ENCODE assay signal across 26 cellular contexts in genomic region chr17:35188111-35188510, GRCh38. TPM values are rescaled to one million over a fixed set of nuclear protein-coding genes. Genes with fewer than 3 reads are reported as not detected.
A peak's percentile ranks its signal among the peaks of the same experiment; 100 is the strongest.
DNase-seq lines count a peak whose midpoint lies in the region; ATAC-seq and TF ChIP-seq lines count a peak whose summit lies in the region.
"Had no signal": no experiment of that assay in that cellular context is flagged by ENCODE, and none has a peak within 500 bp of the region (broad histone marks: within the 10 kb centered on the region; RNA-seq: fewer than 3 reads in every experiment).

No MANE protein-coding gene starts in this region.

- H3K4me1 Mint-ChIP-seq in activated CD4-positive, alpha-beta T cell treated with anti-CD3 and anti-CD28 coated beads, Interleukin-2, amount 10 ng/mL, durations not matched to agents 7 days and 5 days: peaks cover 48% of the 10 kb centered on the region
- H3K4me1 Mint-ChIP-seq in activated naive CD8-positive, alpha-beta T cell treated with anti-CD3 and anti-CD28 coated beads, Interleukin-2, amount 10 ng/mL, durations not matched to agents 7 days and 5 days: peaks cover 54% of the 10 kb centered on the region
- H3K4me1 Mint-ChIP-seq in neural crest cell: no peaks in the 10 kb centered on the region
- H3K4me1 Mint-ChIP-seq in neural progenitor cell: peaks cover 5% of the 10 kb centered on the region
- H3K4me1 Mint-ChIP-seq: brain had no signal

- no peaks in the 10 kb centered on the region for H3K4me1 ChIP-seq in neural progenitor cell
- H3K4me1 ChIP-seq: A549, SJSA1, stomach, vagina had no signal

- no peak overlapping the region for H3K4me2 ChIP-seq in neural progenitor cell
- H3K4me2 ChIP-seq: A549 had no signal

- ATAC-seq in activated naive CD8-positive, alpha-beta T cell treated with anti-CD3 and anti-CD28 coated beads, Interleukin-2, amount 10 ng/mL, durations not matched to agents 7 days and 5 days (ENCODE audit: low read depth): peak; percentile 62
- ATAC-seq: A549, heart left ventricle had no signal

- POLR2A ChIA-PET in activated CD4-positive, alpha-beta T cell treated with anti-CD3 and anti-CD28 coated beads, Interleukin-2, amount 10 ng/mL, durations not matched to agents 7 days and 5 days (lab: Charles Lee): interaction anchor here (1.1 to 1.4 kb wide), 2 partner anchors 23 to 26 kb away, joined by 3 to 6 read pairs; no protein-coding TSS in a partner anchor
- POLR2A ChIA-PET in RWPE1 (lab: Yijun Ruan, JAX; ENCODE audit: low non-redundant PET): no interaction called here
- POLR2A ChIA-PET in activated naive CD8-positive, alpha-beta T cell treated with anti-CD3 and anti-CD28 coated beads, Interleukin-2, amount 10 ng/mL, durations not matched to agents 7 days and 5 days (lab: Charles Lee): interaction anchor here (0.5 to 3.7 kb wide), 11 partner anchors 9 to 98 kb away, joined by 3 to 25 read pairs (median 4); partner anchors contain the start of gene SLFN5

- DNase-seq in activated CD4-positive, alpha-beta T cell treated with anti-CD3 and anti-CD28 coated beads, Interleukin-2, amount 10 ng/mL, durations not matched to agents 7 days and 5 days: no peak
- no peak for DNase-seq in activated CD4-positive, alpha-beta T cell treated with anti-CD3 and anti-CD28 coated beads for 48 hours
- DNase-seq in RWPE1 (ENCODE audit: low spot score) (peak; percentile 41), neural crest cell (ENCODE audit: low read depth, low spot score) (no peak), occipital lobe (lab: John Stamatoyannopoulos, UW) (no peak), neural progenitor cell (ENCODE audit: low spot score) (no peak)
- DNase-seq in activated naive CD8-positive, alpha-beta T cell treated with anti-CD3 and anti-CD28 coated beads, Interleukin-2, amount 10 ng/mL, durations not matched to agents 7 days and 5 days: no peak
- DNase-seq in stimulated activated CD4-positive, alpha-beta T cell treated with anti-CD3 and anti-CD28 coated beads, Interleukin-4, amount 100 ng/mL, for 4 hours: no peak
- DNase-seq: activated CD4-positive, alpha-beta T cell treated with anti-CD3 and anti-CD28 coated beads, Interleukin-2, amount 50 U/mL, for 4 hours; activated effector memory CD4-positive, alpha-beta T cell treated with Interleukin-2 at 50 U/mL for 16 hours; GOT3; heart left ventricle; immature natural killer cell; MV-4-11; NCI-H1930; NCI-H446 treated with DMSO at 0.1 percent for 48 hours; stomach; T1000 had no signal

- H3K27me3 Mint-ChIP-seq in activated CD4-positive, alpha-beta T cell treated with anti-CD3 and anti-CD28 coated beads, Interleukin-2, amount 10 ng/mL, durations not matched to agents 7 days and 5 days: no peaks in the 10 kb centered on the region
- no peaks in the 10 kb centered on the region for H3K27me3 Mint-ChIP-seq in activated naive CD8-positive, alpha-beta T cell treated with anti-CD3 and anti-CD28 coated beads, Interleukin-2, amount 10 ng/mL, durations not matched to agents 7 days and 5 days
- peaks cover 35% of the 10 kb centered on the region for H3K27me3 Mint-ChIP-seq in neural crest cell (ENCODE audit: low read depth)
- H3K27me3 Mint-ChIP-seq in neural progenitor cell (ENCODE audit: insufficient read depth, low read depth): no peaks in the 10 kb centered on the region

- peak overlapping the region; percentile 4 for H3K4me3 Mint-ChIP-seq in activated CD4-positive, alpha-beta T cell treated with anti-CD3 and anti-CD28 coated beads, Interleukin-2, amount 10 ng/mL, durations not matched to agents 7 days and 5 days
- peak overlapping the region; percentile 63 for H3K4me3 Mint-ChIP-seq in activated naive CD8-positive, alpha-beta T cell treated with anti-CD3 and anti-CD28 coated beads, Interleukin-2, amount 10 ng/mL, durations not matched to agents 7 days and 5 days
- no peak overlapping the region for H3K4me3 Mint-ChIP-seq in neural crest cell
- no peak overlapping the region for H3K4me3 Mint-ChIP-seq in neural progenitor cell
- H3K4me3 Mint-ChIP-seq: brain, IgD-negative memory B cell, immature natural killer cell, memory B cell had no signal

- no peak overlapping the region for H3K4me3 ChIP-seq in neural progenitor cell
- H3K4me3 ChIP-seq: A549, heart left ventricle, SJSA1, stomach, vagina had no signal

- H3K79me2 ChIP-seq in neural progenitor cell (ENCODE audit: low read depth): no peaks in the 10 kb centered on the region

- H3K36me3 Mint-ChIP-seq in activated CD4-positive, alpha-beta T cell treated with anti-CD3 and anti-CD28 coated beads, Interleukin-2, amount 10 ng/mL, durations not matched to agents 7 days and 5 days (ENCODE audit: low read depth): peaks cover 4% of the 10 kb centered on the region
- peaks cover 5% of the 10 kb centered on the region for H3K36me3 Mint-ChIP-seq in activated naive CD8-positive, alpha-beta T cell treated with anti-CD3 and anti-CD28 coated beads, Interleukin-2, amount 10 ng/mL, durations not matched to agents 7 days and 5 days
- no peaks in the 10 kb centered on the region for H3K36me3 Mint-ChIP-seq in neural crest cell (ENCODE audit: low read depth)
- no peaks in the 10 kb centered on the region for H3K36me3 Mint-ChIP-seq in neural progenitor cell
- H3K36me3 Mint-ChIP-seq: brain, IgD-negative memory B cell, memory B cell had no signal

- H3K27me3 ChIP-seq in neural progenitor cell: no peaks in the 10 kb centered on the region
- H3K27me3 ChIP-seq: heart left ventricle, SJSA1, vagina had no signal

- no peak overlapping the region for H3K9ac ChIP-seq in neural progenitor cell

- no peak for TF ChIP-seq CTCF in RWPE1 (conservative IDR thresholded peaks at IDR 0.05; ENCODE audit: low read depth)
- no peak for TF ChIP-seq CTCF in neural crest cell (conservative IDR thresholded peaks at IDR 0.05)
- no peak for TF ChIP-seq CTCF in neural progenitor cell (IDR thresholded peaks at IDR 0.05)

- no peaks in the 10 kb centered on the region for H3K36me3 ChIP-seq in neural progenitor cell
- H3K36me3 ChIP-seq: SJSA1, stomach, vagina had no signal

- peaks cover 5% of the 10 kb centered on the region for H3K9me3 Mint-ChIP-seq in activated CD4-positive, alpha-beta T cell treated with anti-CD3 and anti-CD28 coated beads, Interleukin-2, amount 10 ng/mL, durations not matched to agents 7 days and 5 days
- H3K9me3 Mint-ChIP-seq in activated naive CD8-positive, alpha-beta T cell treated with anti-CD3 and anti-CD28 coated beads, Interleukin-2, amount 10 ng/mL, durations not matched to agents 7 days and 5 days: no peaks in the 10 kb centered on the region
- H3K9me3 Mint-ChIP-seq in neural crest cell (peaks cover 2% of the 10 kb centered on the region), neural progenitor cell (no peaks in the 10 kb centered on the region)
- H3K9me3 Mint-ChIP-seq: IgD-negative memory B cell, immature natural killer cell, memory B cell had no signal

- no peaks in the 10 kb centered on the region for H3F3A ChIP-seq in neural progenitor cell (ENCODE audit: low read depth)

- no peaks in the 10 kb centered on the region for H4K20me1 ChIP-seq in neural progenitor cell (ENCODE audit: low read depth)

- H3K9me3 ChIP-seq in neural progenitor cell (ENCODE audit: low read depth): no peaks in the 10 kb centered on the region
- H3K9me3 ChIP-seq: A549, heart left ventricle, SJSA1, stomach, vagina had no signal

- peak overlapping the region; percentile 83 for H3K27ac Mint-ChIP-seq in activated CD4-positive, alpha-beta T cell treated with anti-CD3 and anti-CD28 coated beads, Interleukin-2, amount 10 ng/mL, durations not matched to agents 7 days and 5 days
- H3K27ac Mint-ChIP-seq in activated naive CD8-positive, alpha-beta T cell treated with anti-CD3 and anti-CD28 coated beads, Interleukin-2, amount 10 ng/mL, durations not matched to agents 7 days and 5 days: peak overlapping the region; percentile 72
- H3K27ac Mint-ChIP-seq in neural crest cell (ENCODE audit: unreplicated experiment) (peak overlapping the region; percentile 44), neural progenitor cell (no peak overlapping the region)
- H3K27ac Mint-ChIP-seq: brain, memory B cell had no signal

- H3K27ac ChIP-seq in RWPE1: peak overlapping the region; percentile 58; the same call in 1 of the 2 replicates
- no peak overlapping the region for H3K27ac ChIP-seq in neural progenitor cell
- H3K27ac ChIP-seq: A549, C4-2B, heart left ventricle, SJSA1, stomach, vagina had no signal

- CTCF ChIA-PET in activated CD4-positive, alpha-beta T cell treated with anti-CD3 and anti-CD28 coated beads, Interleukin-2, amount 10 ng/mL, durations not matched to agents 7 days and 5 days (lab: Charles Lee): interaction anchor here (0.6 to 1.6 kb wide), 3 partner anchors 11 to 311 kb away, joined by 3 to 5 read pairs (median 3); no protein-coding TSS in a partner anchor
- CTCF ChIA-PET in RWPE1 (lab: Yijun Ruan, JAX): interaction anchor here (0.6 to 1.2 kb wide), 2 partner anchors 223 to 345 kb away, joined by 3 to 5 read pairs; no protein-coding TSS in a partner anchor

- no peak overlapping the region for H2AFZ ChIP-seq in neural progenitor cell (replicated peaks)

RNA-seq across cellular contexts. Expression of gene SLC35G3, which starts 6.1 kb away (rescaled TPM):
- not detected for total RNA-seq in activated CD4-positive, alpha-beta T cell treated with anti-CD3 and anti-CD28 coated beads, Interleukin-2, amount 10 ng/mL, durations not matched to agents 7 days and 5 days
- total RNA-seq in activated naive CD8-positive, alpha-beta T cell treated with anti-CD3 and anti-CD28 coated beads, Interleukin-2, amount 10 ng/mL, durations not matched to agents 7 days and 5 days: not detected
- total RNA-seq in neural crest cell: not detected in 2 replicates
- total RNA-seq in occipital lobe: not detected
- not detected in 2 replicates for total RNA-seq in neural progenitor cell (ENCODE audit: low replicate concordance)
- total RNA-seq: fibroblast of lung, heart left ventricle, SJSA1, stomach, vagina had no signal

RNA-seq across cellular contexts. Expression of gene UNC45B, which starts 40.5 kb away (rescaled TPM):
- under 1 TPM; 0.10 TPM for total RNA-seq in activated CD4-positive, alpha-beta T cell treated with anti-CD3 and anti-CD28 coated beads, Interleukin-2, amount 10 ng/mL, durations not matched to agents 7 days and 5 days
- under 1 TPM; 0.14 to 0.20 TPM for total RNA-seq in activated naive CD8-positive, alpha-beta T cell treated with anti-CD3 and anti-CD28 coated beads, Interleukin-2, amount 10 ng/mL, durations not matched to agents 7 days and 5 days
- total RNA-seq in neural crest cell (not detected in 2 replicates), occipital lobe (0.31 TPM), neural progenitor cell (ENCODE audit: low replicate concordance) (not detected in 2 replicates)
- total RNA-seq: fibroblast of lung, SJSA1, vagina had no signal

RNA-seq across cellular contexts. Expression of gene NLE1, which starts 46.0 kb away (rescaled TPM):
- total RNA-seq in activated CD4-positive, alpha-beta T cell treated with anti-CD3 and anti-CD28 coated beads, Interleukin-2, amount 10 ng/mL, durations not matched to agents 7 days and 5 days: 10 to 100 TPM; 15.7 to 19.7 TPM
- 10 to 100 TPM; 13.4 to 17.4 TPM for total RNA-seq in activated naive CD8-positive, alpha-beta T cell treated with anti-CD3 and anti-CD28 coated beads, Interleukin-2, amount 10 ng/mL, durations not matched to agents 7 days and 5 days
- total RNA-seq in neural crest cell (35.8 and 40.0 TPM in 2 replicates), occipital lobe (22.8 TPM), neural progenitor cell (ENCODE audit: low replicate concordance) (12.4 and 29.5 TPM in 2 replicates)

RNA-seq across cellular contexts. Expression of gene SLFN5, which starts 54.8 kb away (rescaled TPM):
- total RNA-seq in activated CD4-positive, alpha-beta T cell treated with anti-CD3 and anti-CD28 coated beads, Interleukin-2, amount 10 ng/mL, durations not matched to agents 7 days and 5 days: 100 to 1,000 TPM; 199 to 212 TPM
- total RNA-seq in activated naive CD8-positive, alpha-beta T cell treated with anti-CD3 and anti-CD28 coated beads, Interleukin-2, amount 10 ng/mL, durations not matched to agents 7 days and 5 days: 100 to 1,000 TPM; 239 to 249 TPM
- total RNA-seq in neural crest cell (8.7 and 10.6 TPM in 2 replicates), occipital lobe (4.4 TPM), neural progenitor cell (ENCODE audit: low replicate concordance) (3.5 and 5.8 TPM in 2 replicates)

Comparison
In these comparisons a context has a peak if more than half of its experiments do, and no peak if none do; other contexts are left out.
1. H3K4me3 Mint-ChIP-seq: peak in activated CD4-positive, alpha-beta T cell treated with anti-CD3 and anti-CD28 coated beads, Interleukin-2, amount 10 ng/mL, durations not matched to agents 7 days and 5 days (single experiment) and activated naive CD8-positive, alpha-beta T cell treated with anti-CD3 and anti-CD28 coated beads, Interleukin-2, amount 10 ng/mL, durations not matched to agents 7 days and 5 days (single experiment); none in neural crest cell (single experiment) and neural progenitor cell (single experiment).